Comparison of ENCODE assay signal across 16 cellular contexts in genomic region chr15:34644061-34644460, GRCh38.
DNase-seq lines count a peak whose midpoint lies in the region; FAIRE-seq and TF ChIP-seq lines count a peak whose summit lies in the region.
"Had no signal": no experiment of that assay in that cellular context is flagged by ENCODE, and none has a peak within 500 bp of the region (broad histone marks: within the 10 kb centered on the region; RNA-seq: fewer than 3 reads in every experiment).

No MANE protein-coding gene starts in this region.

- POLR2A ChIA-PET in endothelial cell of umbilical vein (lab: Charles Lee), result no interaction called here

- no peak overlapping the region for H3K4me2 ChIP-seq in endothelial cell of umbilical vein (ENCODE audit: insufficient read depth, low read length)

- H3K36me3 ChIP-seq in endothelial cell of umbilical vein (ENCODE audit: control insufficient read depth in 2 of 2, extremely low read depth in 1 of 2, insufficient read depth in 2 of 2, low read length in 2 of 2) (no peaks in the 10 kb centered on the region), left ventricle myocardium inferior (no peaks in the 10 kb centered on the region), uterus (no peaks in the 10 kb centered on the region)

- intact Hi-C loops in endothelial cell of umbilical vein (cut with micrococcal nuclease) (no loop called here), left ventricle myocardium inferior (cut with micrococcal nuclease) (no loop called here), uterus (cut with DNase I; ENCODE audit: low total_unique reads) (no loop called here)

- no peaks in the 10 kb centered on the region for H3K9me3 ChIP-seq in endothelial cell of umbilical vein (replicated peaks; ENCODE audit: control insufficient read depth, insufficient read depth, low read length)
- no peaks in the 10 kb centered on the region for H3K9me3 ChIP-seq in left ventricle myocardium inferior (replicated peaks)
- no peaks in the 10 kb centered on the region for H3K9me3 ChIP-seq in uterus

- no peak for TF ChIP-seq POLR2A in endothelial cell of umbilical vein (IDR thresholded peaks at IDR 0.05; ENCODE audit: low read depth, low read length)
- TF ChIP-seq POLR2A in uterus (IDR thresholded peaks at IDR 0.05), result no peak

- H3K27ac ChIP-seq in endothelial cell of umbilical vein (ENCODE audit: insufficient read depth, low read depth, low read length) (no peak overlapping the region), left ventricle myocardium inferior (replicated peaks) (no peak overlapping the region), uterus (no peak overlapping the region)

- H3K4me1 ChIP-seq in endothelial cell of umbilical vein (ENCODE audit: control insufficient read depth, extremely low read depth, insufficient read depth, low read length), result no peaks in the 10 kb centered on the region
- no peaks in the 10 kb centered on the region for H3K4me1 ChIP-seq in left ventricle myocardium inferior
- no peaks in the 10 kb centered on the region for H3K4me1 ChIP-seq in uterus

- H3K79me2 ChIP-seq in endothelial cell of umbilical vein (ENCODE audit: control insufficient read depth, insufficient read depth, low read length), result no peaks in the 10 kb centered on the region

- FAIRE-seq in endothelial cell of umbilical vein (lab: Jason Lieb, UNC), result no peak

- no peaks in the 10 kb centered on the region for H4K20me1 ChIP-seq in endothelial cell of umbilical vein (replicated peaks; ENCODE audit: control insufficient read depth, extremely low read depth, insufficient read depth, low read length)

- no peak overlapping the region for H3K9ac ChIP-seq in endothelial cell of umbilical vein (replicated peaks; ENCODE audit: extremely low read depth, insufficient read depth, low read length)

- H3K4me3 ChIP-seq in endothelial cell of umbilical vein (replicated peaks in 1 of 3; ENCODE audit: insufficient read depth in 1 of 3, low read depth in 1 of 3, low read length in 3 of 3), result no peak overlapping the region
- H3K4me3 ChIP-seq in left ventricle myocardium inferior, result no peak overlapping the region
- no peak overlapping the region for H3K4me3 ChIP-seq in uterus

- CTCF ChIA-PET in endothelial cell of umbilical vein (lab: Charles Lee), result no interaction called here

- no TSS peak for BruUV-seq in endothelial cell of umbilical vein (replicated peaks; lab: Mats Ljungman, UMichigan)

- dilution Hi-C loops in endothelial cell of umbilical vein (cut with MboI; ENCODE audit: extremely low pct_ligation_motif_present, low sequenced_read_pairs), result no loop called here

- H3K27me3 ChIP-seq in endothelial cell of umbilical vein (ENCODE audit: control insufficient read depth in 2 of 2, insufficient read depth in 2 of 2, low read length in 2 of 2) (no peaks in the 10 kb centered on the region), left ventricle myocardium inferior (ENCODE audit: low read depth) (peaks cover 12% of the 10 kb centered on the region), uterus (no peaks in the 10 kb centered on the region)

- H3K9me1 ChIP-seq in endothelial cell of umbilical vein (replicated peaks; ENCODE audit: control insufficient read depth, extremely low read depth, insufficient read depth, low read length), result no peaks in the 10 kb centered on the region

- no peak overlapping the region for H2AFZ ChIP-seq in endothelial cell of umbilical vein (ENCODE audit: low read depth, low read length)

- DNase-seq in EH (ENCODE audit: low read depth) (peak; percentile 90), OCI-M1 (lab: John Stamatoyannopoulos, UW) (peak; percentile 40), endothelial cell of umbilical vein (ENCODE audit: low read depth, low spot score) (no peak), myocyte (ENCODE audit: low read depth) (peak; percentile 69), left ventricle myocardium inferior (no peak), occipital lobe (lab: John Stamatoyannopoulos, UW) (no peak), uterus (no peak)
- no peak for DNase-seq in activated CD8-positive, alpha-beta memory T cell treated with anti-CD3 and anti-CD28 coated beads for 24 hours
- DNase-seq: activated CD4-positive, alpha-beta T cell treated with anti-CD3 and anti-CD28 coated beads, Interleukin-2, amount 50 U/mL, for 48 hours; activated effector memory CD4-positive, alpha-beta T cell treated with anti-CD3 and anti-CD28 coated beads, Interleukin-2, amount 50 U/mL, for 16 hours; CD4-positive, alpha-beta T cell; immature natural killer cell; KBM-7; stimulated activated CD4-positive, alpha-beta T cell treated with anti-CD3 and anti-CD28 coated beads, Interleukin-4, amount 100 ng/mL, for 4 hours; stimulated activated naive CD8-positive, alpha-beta T cell treated with anti-CD3 and anti-CD28 coated beads, Interleukin-15, amount 100 ng/mL, for 72 hours; T-cell had no signal

- no peak for TF ChIP-seq CTCF in endothelial cell of umbilical vein (IDR thresholded peaks at IDR 0.05; ENCODE audit: extremely low read depth in 1 of 2, insufficient read depth in 1 of 2, low read depth in 1 of 2, low read length in 2 of 2)
- no peak for TF ChIP-seq CTCF in left ventricle myocardium inferior (IDR thresholded peaks at IDR 0.05; ENCODE audit: borderline replicate concordance)
- no peak for TF ChIP-seq CTCF in uterus (IDR thresholded peaks at IDR 0.05)

TF ChIP-seq in endothelial cell of umbilical vein, 7 proteins besides CTCF, POLR2A, EP300 and RAD21:
- TF ChIP-seq FOS (IDR thresholded peaks at IDR 0.05; ENCODE audit: borderline replicate concordance, insufficient read depth, low read length) (peak; percentile 58), MAX (IDR thresholded peaks at IDR 0.05; ENCODE audit: insufficient read depth, insufficient read length) (no peak)

Comparison
In these comparisons a context has a peak if more than half of its experiments do, and no peak if none do; other contexts are left out.
1. DNase-seq: peak in EH (single experiment), OCI-M1 (single experiment) and myocyte (single experiment); none in endothelial cell of umbilical vein (single experiment), left ventricle myocardium inferior (single experiment), occipital lobe (single experiment), activated CD8-positive, alpha-beta memory T cell treated with anti-CD3 and anti-CD28 coated beads for 24 hours (single experiment) and uterus (0 of 2).